8 cellular contexts compared by ENCODE assay signal in the genomic region with DNA sequence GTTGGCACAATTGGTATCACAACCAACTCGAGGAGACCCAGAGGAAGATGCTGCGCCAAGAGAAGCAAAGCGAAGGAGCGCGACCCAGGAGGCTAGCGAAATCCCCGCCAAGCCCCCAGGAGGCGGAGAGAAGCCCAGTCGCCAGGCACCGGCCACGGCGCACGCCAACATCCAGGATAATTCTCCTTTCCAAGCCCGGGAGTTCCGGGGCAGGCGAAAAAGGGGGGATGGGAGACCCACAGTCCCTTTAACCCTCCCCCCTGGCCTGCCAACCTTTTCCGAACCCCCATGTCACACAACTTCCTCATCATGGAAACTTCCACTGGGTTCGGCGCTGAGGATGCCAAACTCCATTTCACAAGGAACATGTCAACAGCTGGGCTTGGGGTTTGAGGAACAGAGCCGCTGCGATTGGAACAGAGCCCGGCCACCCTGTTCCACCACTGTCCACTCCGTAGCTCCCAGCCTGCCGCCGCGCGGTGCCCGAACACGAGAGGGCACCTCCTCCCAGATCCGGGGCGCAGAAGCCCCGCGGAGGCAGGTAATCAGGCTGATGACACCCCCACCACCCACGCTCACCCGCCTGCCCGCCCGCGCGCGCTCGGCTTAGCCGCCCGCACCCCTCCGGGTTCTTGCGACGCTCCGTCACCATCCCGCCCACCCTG. TPM values are rescaled to one million over a fixed set of nuclear protein-coding genes. Genes with fewer than 3 reads are reported as not detected.
A peak's percentile ranks its signal among the peaks of the same experiment; 100 is the strongest.
DNase-seq lines count a peak whose midpoint lies in the region; ATAC-seq, FAIRE-seq and TF ChIP-seq lines count a peak whose summit lies in the region.

No MANE protein-coding gene starts in this region.

- peak; percentile 15 for FAIRE-seq in K562 (lab: Jason Lieb, UNC)

- POLR2A ChIA-PET in K562 (lab: Yijun Ruan, JAX), result interaction anchor here (0.7 to 2.0 kb wide), 4 partner anchors 9 to 44 kb away, joined by 3 to 6 read pairs (median 4); no protein-coding TSS in a partner anchor

- peaks cover 14 to 49% of the 10 kb centered on the region in 2 donors for H3K27me3 Mint-ChIP-seq in effector memory CD8-positive, alpha-beta T cell

- no peaks in the 10 kb centered on the region for H3K36me3 Mint-ChIP-seq in effector memory CD8-positive, alpha-beta T cell (ENCODE audit: insufficient read depth)

- H3K9me1 ChIP-seq in K562 (ENCODE audit: control insufficient read depth, insufficient read depth, low read length), result no peaks in the 10 kb centered on the region

- peak overlapping the region; percentile 93 for H3K4me2 ChIP-seq in K562 (ENCODE audit: insufficient read depth, low read length)

- H3K27ac ChIP-seq in K562 (ENCODE audit: extremely low read depth, low read depth, low read length), result peak overlapping the region; percentile 75

- WGBS in K562 (ENCODE audit: insufficient coverage, low coverage, missing lambda C conversion rate), result 4% methylated on average over 38 of the region's 48 CpGs

- no TSS peak for BruUV-seq in K562 (replicated peaks; lab: Mats Ljungman, UMichigan)

- H3K36me3 ChIP-seq in K562 (ENCODE audit: control insufficient read depth, insufficient read depth, low read length) (no peaks in the 10 kb centered on the region), iPS-15b (ENCODE audit: control insufficient read depth, insufficient read depth, low read length) (no peaks in the 10 kb centered on the region)

- H2AFZ ChIP-seq in K562 (ENCODE audit: low read depth, low read length), result peak overlapping the region; percentile 95

- in situ Hi-C loops in K562 (cut with MboI), result no loop called here

- peak overlapping the region; percentile 77 to 90 for H3K9ac ChIP-seq in K562 (ENCODE audit: insufficient read depth in 1 of 2, low read depth in 2 of 2, low read length in 2 of 2)
- H3K9ac ChIP-seq in iPS-15b (ENCODE audit: low read depth, low read length), result no peak overlapping the region

- H3K27me3 ChIP-seq in K562 (ENCODE audit: control insufficient read depth in 2 of 2, insufficient read depth in 2 of 2, low read length in 2 of 2) (no peaks in the 10 kb centered on the region), iPS-15b (ENCODE audit: control insufficient read depth, insufficient read depth, low read length) (peaks cover 4% of the 10 kb centered on the region)

- H3K79me2 ChIP-seq in K562 (ENCODE audit: control insufficient read depth, insufficient read depth, low read length), result peaks cover 55% of the 10 kb centered on the region

- H3K9me3 ChIP-seq in K562 (replicated peaks; ENCODE audit: control insufficient read depth, insufficient read depth, low read depth, low read length) (no peaks in the 10 kb centered on the region), iPS-15b (ENCODE audit: control insufficient read depth, insufficient read depth, low read length) (no peaks in the 10 kb centered on the region)

- no peak for TF ChIP-seq POLR2A in K562 (conservative IDR thresholded peaks at IDR 0.05)

- ATAC-seq in K562, result peak; percentile 36
- ATAC-seq in effector memory CD8-positive, alpha-beta T cell (replicated peaks), result no peak

- TF ChIP-seq CTCF in K562 (IDR thresholded peaks at IDR 0.05 in 2 of 3, conservative IDR thresholded peaks at IDR 0.05 in 1 of 3; ENCODE audit: insufficient read depth in 2 of 3, low read depth in 1 of 3, low read length in 3 of 3) (0 out of 6 replicates have a peak, but pooled peaks of 1 of the 3 experiments have one; percentile 7), retinal pigment epithelial cell (conservative IDR thresholded peaks at IDR 0.05; ENCODE audit: low read depth, low read length) (no peak)

- H3K4me1 ChIP-seq in K562 (replicated peaks in 1 of 2; ENCODE audit: control insufficient read depth in 2 of 2, insufficient read depth in 2 of 2, low read length in 2 of 2), result peaks cover 22 to 30% of the 10 kb centered on the region in 2 experiments; a peak in 4 of 5 replicates
- peaks cover 39% of the 10 kb centered on the region for H3K4me1 ChIP-seq in iPS-15b (ENCODE audit: control insufficient read depth, insufficient read depth, low read length)

- DNase-seq in activated CD4-positive, alpha-beta T cell treated with anti-CD3 and anti-CD28 coated beads for 48 hours, result peak; percentile 3
- no peak for DNase-seq in activated CD4-positive, alpha-beta T cell treated with anti-CD3 and anti-CD28 coated beads, Interleukin-2, amount 50 U/mL, for 4 hours
- peak; percentile 64 to 77 (median 70) for DNase-seq in K562 (ENCODE audit: extremely low read depth in 1 of 4, low spot score in 3 of 4)
- DNase-seq in retinal pigment epithelial cell (ENCODE audit: low read depth), result no peak
- DNase-seq in effector memory CD8-positive, alpha-beta T cell, result no peak
- no peak for DNase-seq in T-helper 1 cell
- DNase-seq in NCI-H187 treated with DMSO at 0.1 percent for 48 hours (lab: John Stamatoyannopoulos, UW), result no peak

- TF ChIP-seq RAD21 in K562 (CRISPR knock-in tag; conservative IDR thresholded peaks at IDR 0.05 in 1 of 2, IDR thresholded peaks at IDR 0.05 in 1 of 2), result peak in 1 of 2 experiments; percentile 20; a peak in 2 of 4 replicates

- peaks cover 0 to 2% of the 10 kb centered on the region in 2 donors for H3K4me1 Mint-ChIP-seq in effector memory CD8-positive, alpha-beta T cell (ENCODE audit: low read depth in 2 of 2)

- CTCF ChIA-PET in K562 (lab: Yijun Ruan, JAX; ENCODE audit: low intra/inter-chr PET ratio), result no interaction called here

- no peaks in the 10 kb centered on the region for H4K20me1 ChIP-seq in K562 (replicated peaks; ENCODE audit: control insufficient read depth, insufficient read depth, low read length)

- intact Hi-C loops in K562 (cut with micrococcal nuclease), result loop anchor here (1.0 to 10.0 kb wide), 5 partner anchors 117 to 579 kb away; a partner anchor contains a TSS

- H3K4me3 ChIP-seq in K562, result peak overlapping the region; percentile 64
- H3K4me3 ChIP-seq in iPS-15b (ENCODE audit: low read depth, low read length), result peak overlapping the region; percentile 69
- peak overlapping the region; percentile 63 for H3K4me3 ChIP-seq in retinal pigment epithelial cell (ENCODE audit: low read length)

- TF ChIP-seq EP300 in K562 (IDR thresholded peaks at IDR 0.05; ENCODE audit: low read length), result no peak

- no peak overlapping the region for H3K27ac Mint-ChIP-seq in effector memory CD8-positive, alpha-beta T cell

- peaks cover 0 to 7% of the 10 kb centered on the region in 2 donors for H3K9me3 Mint-ChIP-seq in effector memory CD8-positive, alpha-beta T cell

- H3K4me3 Mint-ChIP-seq in effector memory CD8-positive, alpha-beta T cell, result no peak overlapping the region

TF ChIP-seq in K562, 482 proteins besides CTCF, POLR2A, EP300 and RAD21 (continues in another document):
- 0 out of 2 replicates have a peak, but pooled peaks have one; percentile 69 for TF ChIP-seq HNRNPL (IDR thresholded peaks at IDR 0.05; ENCODE audit: low read depth, low read length)
- TF ChIP-seq, protein P1, sequence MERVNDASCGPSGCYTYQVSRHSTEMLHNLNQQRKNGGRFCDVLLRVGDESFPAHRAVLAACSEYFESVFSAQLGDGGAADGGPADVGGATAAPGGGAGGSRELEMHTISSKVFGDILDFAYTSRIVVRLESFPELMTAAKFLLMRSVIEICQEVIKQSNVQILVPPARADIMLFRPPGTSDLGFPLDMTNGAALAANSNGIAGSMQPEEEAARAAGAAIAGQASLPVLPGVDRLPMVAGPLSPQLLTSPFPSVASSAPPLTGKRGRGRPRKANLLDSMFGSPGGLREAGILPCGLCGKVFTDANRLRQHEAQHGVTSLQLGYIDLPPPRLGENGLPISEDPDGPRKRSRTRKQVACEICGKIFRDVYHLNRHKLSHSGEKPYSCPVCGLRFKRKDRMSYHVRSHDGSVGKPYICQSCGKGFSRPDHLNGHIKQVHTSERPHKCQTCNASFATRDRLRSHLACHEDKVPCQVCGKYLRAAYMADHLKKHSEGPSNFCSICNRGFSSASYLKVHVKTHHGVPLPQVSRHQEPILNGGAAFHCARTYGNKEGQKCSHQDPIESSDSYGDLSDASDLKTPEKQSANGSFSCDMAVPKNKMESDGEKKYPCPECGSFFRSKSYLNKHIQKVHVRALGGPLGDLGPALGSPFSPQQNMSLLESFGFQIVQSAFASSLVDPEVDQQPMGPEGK (CRISPR knock-in tag; IDR thresholded peaks at IDR 0.05; ENCODE audit: borderline replicate concordance), result no peak
- 0 out of 2 replicates have a peak, but pooled peaks have one; percentile 20 for TF ChIP-seq RB1 (IDR thresholded peaks at IDR 0.05; ENCODE audit: low read depth)
- TF ChIP-seq, protein P2, sequence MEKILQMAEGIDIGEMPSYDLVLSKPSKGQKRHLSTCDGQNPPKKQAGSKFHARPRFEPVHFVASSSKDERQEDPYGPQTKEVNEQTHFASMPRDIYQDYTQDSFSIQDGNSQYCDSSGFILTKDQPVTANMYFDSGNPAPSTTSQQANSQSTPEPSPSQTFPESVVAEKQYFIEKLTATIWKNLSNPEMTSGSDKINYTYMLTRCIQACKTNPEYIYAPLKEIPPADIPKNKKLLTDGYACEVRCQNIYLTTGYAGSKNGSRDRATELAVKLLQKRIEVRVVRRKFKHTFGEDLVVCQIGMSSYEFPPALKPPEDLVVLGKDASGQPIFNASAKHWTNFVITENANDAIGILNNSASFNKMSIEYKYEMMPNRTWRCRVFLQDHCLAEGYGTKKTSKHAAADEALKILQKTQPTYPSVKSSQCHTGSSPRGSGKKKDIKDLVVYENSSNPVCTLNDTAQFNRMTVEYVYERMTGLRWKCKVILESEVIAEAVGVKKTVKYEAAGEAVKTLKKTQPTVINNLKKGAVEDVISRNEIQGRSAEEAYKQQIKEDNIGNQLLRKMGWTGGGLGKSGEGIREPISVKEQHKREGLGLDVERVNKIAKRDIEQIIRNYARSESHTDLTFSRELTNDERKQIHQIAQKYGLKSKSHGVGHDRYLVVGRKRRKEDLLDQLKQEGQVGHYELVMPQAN (IDR thresholded peaks at IDR 0.05; ENCODE audit: borderline replicate concordance), result 0 out of 2 replicates have a peak, but pooled peaks have one; percentile 14

RNA-seq across cellular contexts. Expression of a gene that starts 0.6 kb away (rescaled TPM):
- 30.5 and 37.3 TPM in 2 replicates for total RNA-seq in K562 (2011; cell fraction: chromatin; rRNA removed; ENCODE audit: low replicate concordance)
- 8.4 and 9.8 TPM in 2 replicates for total RNA-seq in K562 (2011; cell fraction: nucleolus; rRNA removed)
- total RNA-seq in K562 (2011; cell fraction: nucleoplasm; rRNA removed), result 15.2 and 25.6 TPM in 2 replicates
- total RNA-seq in K562 (2014; rRNA removed) (5.6 and 6.0 TPM in 2 replicates), K562 (2014; rRNA removed; fragmentation: Illumina TruSeq; extraction: Trizol) (6.9 and 8.3 TPM in 2 replicates), K562 (2015; rRNA removed; fragmentation: Illumina TruSeq; extraction: Trizol) (7.0 and 7.2 TPM in 2 replicates), K562 (2021) (9.7 and 10.5 TPM in 2 replicates)
- polyA plus RNA-seq in K562 (2011; rRNA removed) (11.0 and 14.9 TPM in 2 replicates), K562 (2014; fragmentation: Illumina TruSeq; extraction: Trizol) (7.1 and 9.0 TPM in 2 replicates), K562 (2014; fragmentation: Nextera tagmentation; extraction: Ambion mirVana) (1 to 10 TPM; 1.7 to 3.0 TPM), K562 (2014; rRNA removed) (4.1 and 4.7 TPM in 2 replicates)
- 5.1 and 6.0 TPM in 2 replicates for polyA plus RNA-seq in K562 (2011; cell fraction: cytosol; rRNA removed)
- polyA plus RNA-seq in K562 (2011; cell fraction: nucleus; rRNA removed), result 14.3 and 15.5 TPM in 2 replicates
- polyA plus RNA-seq in K562 (2012), result 5.7 and 5.9 TPM in 2 replicates
- 34.3 and 35.4 TPM in 2 replicates for polyA minus RNA-seq in K562 (2011; rRNA and poly(A)+ RNA removed)
- 6.6 and 11.8 TPM in 2 replicates for polyA minus RNA-seq in K562 (2011; cell fraction: cytosol; rRNA and poly(A)+ RNA removed)
- polyA minus RNA-seq in K562 (2011; cell fraction: nucleus; rRNA and poly(A)+ RNA removed), result 27.3 and 34.0 TPM in 2 replicates

Comparison
In these comparisons a context has a peak if more than half of its experiments do, and no peak if none do; other contexts are left out.
1. DNase-seq: peak in activated CD4-positive, alpha-beta T cell treated with anti-CD3 and anti-CD28 coated beads for 48 hours (single experiment) and K562 (4 of 4); none in activated CD4-positive, alpha-beta T cell treated with anti-CD3 and anti-CD28 coated beads, Interleukin-2, amount 50 U/mL, for 4 hours (0 of 2), retinal pigment epithelial cell (single experiment), effector memory CD8-positive, alpha-beta T cell (0 of 3), T-helper 1 cell (0 of 5) and NCI-H187 treated with DMSO at 0.1 percent for 48 hours (single experiment).
2. Peak in every context shown above with its lines, with median percentiles within 50 percentile points of each other: H3K4me3 ChIP-seq.